Comparison of ENCODE assay signal across 30 cellular contexts in genomic region chr2:231257763-231258162, GRCh38.
"Had no signal": no experiment of that assay in that cellular context is flagged by ENCODE, and none has a peak within 500 bp of the region (broad histone marks: within the 10 kb centered on the region; RNA-seq: fewer than 3 reads in every experiment).

No MANE protein-coding gene starts in this region.

- H3K9me3 ChIP-seq: SJSA1, SK-N-SH had no signal

- H3K4me1 Mint-ChIP-seq: central memory CD8-positive, alpha-beta T cell had no signal

- H3K27ac ChIP-seq: brain microvascular endothelial cell, cardiac muscle cell, SJSA1, WERI-Rb-1 had no signal

- H3K27me3 Mint-ChIP-seq: activated CD4-positive, alpha-beta memory T cell treated with anti-CD3 and anti-CD28 coated beads for 36 hours; central memory CD8-positive, alpha-beta T cell had no signal

- DNase-seq: activated CD4-positive, alpha-beta memory T cell treated with anti-CD3 and anti-CD28 coated beads for 36 hours; activated CD4-positive, alpha-beta T cell treated with anti-CD3 and anti-CD28 coated beads, Interleukin-2, amount 10 ng/mL, durations not matched to agents 24 days and 14 days; activated CD8-positive, alpha-beta memory T cell treated with anti-CD3 and anti-CD28 coated beads, Interleukin-2, amount 50 U/mL, for 4 hours; activated gamma-delta T cell treated with Interleukin-2 at 50 U/mL for 16 hours; activated naive CD4-positive, alpha-beta T cell treated with anti-CD3 and anti-CD28 coated beads for 36 hours; activated naive CD8-positive, alpha-beta T cell treated with anti-CD3 and anti-CD28 coated beads for 36 hours; activated T-cell treated with anti-CD3 and anti-CD28 coated beads for 4 hours; activated T-cell treated with anti-CD3 and anti-CD28 coated beads, Interleukin-2, amount 50 U/mL, for 4 hours; amniotic stem cell; aorta; brain microvascular endothelial cell; Kasumi-1; KG1; MM.1S; MV-4-11; NCI-H1092; NCI-H1436 treated with DMSO at 0.1 percent for 48 hours; NCI-H1694 treated with DMSO at 0.1 percent for 48 hours; NCI-H2029; NCI-H345; NCI-H524 treated with DMSO at 0.1 percent for 48 hours; RPMI8226; SK-N-SH; T-helper 2 cell; T-helper 9 cell; WERI-Rb-1 had no signal

- H3K9ac ChIP-seq: SK-N-SH had no signal

- H3K4me3 Mint-ChIP-seq: activated CD4-positive, alpha-beta memory T cell treated with anti-CD3 and anti-CD28 coated beads for 36 hours; activated CD4-positive, alpha-beta T cell treated with anti-CD3 and anti-CD28 coated beads, Interleukin-2, amount 10 ng/mL, durations not matched to agents 24 days and 14 days; activated naive CD4-positive, alpha-beta T cell treated with anti-CD3 and anti-CD28 coated beads for 36 hours; activated naive CD8-positive, alpha-beta T cell treated with anti-CD3 and anti-CD28 coated beads for 36 hours; activated T-cell treated with anti-CD3 and anti-CD28 coated beads, Interleukin-2, amount 50 U/mL, for 4 hours; activated T-helper 1 cell treated with anti-CD3 and anti-CD28 coated beads, Interleukin-12 subunit alpha, Interleukin-12 subunit beta, Interleukin-2, Interleukin-4 antibody, amounts not matched to agents 30 ng/mL and 10 ng/mL and 1 ng/mL, durations not matched to agents 14 hours and 24 hours and 36 hours; central memory CD8-positive, alpha-beta T cell had no signal

- H3K36me3 Mint-ChIP-seq: activated CD4-positive, alpha-beta memory T cell treated with anti-CD3 and anti-CD28 coated beads for 36 hours; activated naive CD8-positive, alpha-beta T cell treated with anti-CD3 and anti-CD28 coated beads for 36 hours had no signal

- H3K4me3 ChIP-seq: cardiac muscle cell, SJSA1 had no signal

- ATAC-seq: activated T-cell treated with anti-CD3 and anti-CD28 coated beads, Interleukin-2, amount 50 U/mL, for 4 hours had no signal

- H3K27me3 ChIP-seq: brain microvascular endothelial cell, cardiac muscle cell, SJSA1 had no signal

- H3K9me3 Mint-ChIP-seq: activated CD4-positive, alpha-beta memory T cell treated with anti-CD3 and anti-CD28 coated beads for 36 hours; activated CD4-positive, alpha-beta T cell treated with anti-CD3 and anti-CD28 coated beads, Interleukin-2, amount 10 ng/mL, durations not matched to agents 24 days and 14 days; activated naive CD4-positive, alpha-beta T cell treated with anti-CD3 and anti-CD28 coated beads for 36 hours; activated naive CD8-positive, alpha-beta T cell treated with anti-CD3 and anti-CD28 coated beads for 36 hours; activated T-cell treated with anti-CD3 and anti-CD28 coated beads, Interleukin-2, amount 50 U/mL, for 4 hours; activated T-helper 1 cell treated with anti-CD3 and anti-CD28 coated beads, Interleukin-12 subunit alpha, Interleukin-12 subunit beta, Interleukin-2, Interleukin-4 antibody, amounts not matched to agents 30 ng/mL and 10 ng/mL and 1 ng/mL, durations not matched to agents 14 hours and 24 hours and 36 hours; central memory CD8-positive, alpha-beta T cell had no signal

- H3K27ac Mint-ChIP-seq: activated CD4-positive, alpha-beta memory T cell treated with anti-CD3 and anti-CD28 coated beads for 36 hours; activated CD4-positive, alpha-beta T cell treated with anti-CD3 and anti-CD28 coated beads, Interleukin-2, amount 10 ng/mL, durations not matched to agents 24 days and 14 days; activated naive CD4-positive, alpha-beta T cell treated with anti-CD3 and anti-CD28 coated beads for 36 hours; activated naive CD8-positive, alpha-beta T cell treated with anti-CD3 and anti-CD28 coated beads for 36 hours; activated T-helper 1 cell treated with anti-CD3 and anti-CD28 coated beads, Interleukin-12 subunit alpha, Interleukin-12 subunit beta, Interleukin-2, Interleukin-4 antibody, amounts not matched to agents 30 ng/mL and 10 ng/mL and 1 ng/mL, durations not matched to agents 14 hours and 24 hours and 36 hours had no signal
